ENCODE assay signal across 13 cellular contexts in genomic region chr4:2855584-2855983, GRCh38.
"Had no signal": no experiment of that assay in that cellular context is flagged by ENCODE, and none has a peak within 500 bp of the region (broad histone marks: within the 10 kb centered on the region; RNA-seq: fewer than 3 reads in every experiment).

No MANE protein-coding gene starts in this region.

- H3K27ac Mint-ChIP-seq: neural progenitor cell had no signal

- H3K9me3 Mint-ChIP-seq: activated T-cell treated with anti-CD3 and anti-CD28 coated beads, Interleukin-2, amount 50 U/mL, for 4 hours had no signal

- DNase-seq: activated CD4-positive, alpha-beta T cell treated with anti-CD3 and anti-CD28 coated beads, Interleukin-2, amount 50 U/mL, for 4 hours; activated CD4-positive, CD25-positive, alpha-beta regulatory T cell treated with anti-CD3 and anti-CD28 coated beads, Interleukin-2, amount 50 U/mL, for 72 hours; activated naive CD4-positive, alpha-beta T cell; activated T-cell treated with anti-CD3 and anti-CD28 coated beads, Interleukin-2, amount 50 U/mL, for 4 hours; adrenal gland; left colon; mammary epithelial cell; Right ventricle myocardium superior; stimulated activated naive CD4-positive, alpha-beta T cell; substantia nigra; upper lobe of right lung had no signal

- ATAC-seq: activated T-cell treated with anti-CD3 and anti-CD28 coated beads, Interleukin-2, amount 50 U/mL, for 4 hours; left colon; SK-N-SH treated with all-trans-retinoic acid at 6 μM for 48 hours; upper lobe of right lung had no signal

- H3K4me3 Mint-ChIP-seq: activated T-cell treated with anti-CD3 and anti-CD28 coated beads, Interleukin-2, amount 50 U/mL, for 4 hours; neural progenitor cell had no signal
